19 cellular contexts compared by ENCODE assay signal in the genomic region with DNA sequence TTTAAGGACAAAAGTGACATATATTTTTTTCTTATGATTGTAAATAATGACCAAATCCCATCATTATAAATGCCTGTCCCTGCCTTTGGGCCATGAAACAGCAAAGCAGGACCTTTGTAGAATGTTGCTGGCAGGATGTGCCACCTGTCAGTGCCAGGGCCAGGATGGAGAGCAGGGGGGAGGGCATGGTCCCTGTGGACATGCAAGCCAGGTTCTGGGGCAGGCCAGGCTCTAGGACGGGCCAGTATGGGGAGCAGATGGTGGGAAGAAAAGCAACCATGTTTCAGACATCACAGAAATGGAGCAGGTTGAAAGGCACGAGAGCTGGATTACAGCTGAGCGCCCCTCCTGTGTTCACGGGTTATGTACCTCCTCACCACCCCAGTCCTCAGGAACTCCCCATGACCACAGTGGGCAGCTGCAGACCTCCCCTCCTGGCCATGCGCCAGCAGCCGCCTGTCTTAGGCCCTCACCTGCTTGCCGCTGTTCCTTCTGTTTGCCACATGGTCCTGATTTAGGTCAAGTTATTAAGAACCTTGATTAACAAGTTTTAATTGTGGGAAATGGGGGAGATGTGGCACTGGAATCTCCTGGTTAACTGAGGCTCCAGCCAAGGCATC.
DNase-seq lines count a peak whose midpoint lies in the region; ATAC-seq lines count a peak whose summit lies in the region.
"Had no signal": no experiment of that assay in that cellular context is flagged by ENCODE, and none has a peak within 500 bp of the region (broad histone marks: within the 10 kb centered on the region; RNA-seq: fewer than 3 reads in every experiment).

No MANE protein-coding gene starts in this region.

- peak overlapping the region; percentile 75 for H3K27ac ChIP-seq in temporal lobe (ENCODE audit: low read depth, low read length)
- H3K27ac ChIP-seq: C4-2B had no signal

- ATAC-seq in GM21528 (IDR thresholded peaks at IDR 0.05; ENCODE audit: low FRiP score, unreplicated experiment), result no peak
- ATAC-seq: Right ventricle myocardium inferior had no signal

- DNase-seq in NCI-H1105 treated with DMSO at 0.1 percent for 48 hours (lab: John Stamatoyannopoulos, UW), result peak; percentile 7
- no peak for DNase-seq in NCI-H1105 (lab: John Stamatoyannopoulos, UW)
- peak; percentile 34 for DNase-seq in RPMI8226
- peak; percentile 21 to 38 for DNase-seq in cerebellar nuclear complex (lab: John Stamatoyannopoulos, UW)
- no peak for DNase-seq in Ammon's horn (ENCODE audit: low spot score)
- DNase-seq: AML-193; CD8-positive, alpha-beta memory T cell; EL; H7; Kasumi-1; NCI-H1694; NCI-H2081; NCI-H2227 treated with DMSO at 0.1 percent for 48 hours; NCI-H82; OCI-M1 had no signal

Comparison
In these comparisons a context has a peak if more than half of its experiments do, and no peak if none do; other contexts are left out.
1. DNase-seq: peak in NCI-H1105 treated with DMSO at 0.1 percent for 48 hours (single experiment), RPMI8226 (single experiment) and cerebellar nuclear complex (2 of 2); none in NCI-H1105 (single experiment) and Ammon's horn (single experiment).